Comparison of ENCODE assay signal across 11 cellular contexts in the genomic region with DNA sequence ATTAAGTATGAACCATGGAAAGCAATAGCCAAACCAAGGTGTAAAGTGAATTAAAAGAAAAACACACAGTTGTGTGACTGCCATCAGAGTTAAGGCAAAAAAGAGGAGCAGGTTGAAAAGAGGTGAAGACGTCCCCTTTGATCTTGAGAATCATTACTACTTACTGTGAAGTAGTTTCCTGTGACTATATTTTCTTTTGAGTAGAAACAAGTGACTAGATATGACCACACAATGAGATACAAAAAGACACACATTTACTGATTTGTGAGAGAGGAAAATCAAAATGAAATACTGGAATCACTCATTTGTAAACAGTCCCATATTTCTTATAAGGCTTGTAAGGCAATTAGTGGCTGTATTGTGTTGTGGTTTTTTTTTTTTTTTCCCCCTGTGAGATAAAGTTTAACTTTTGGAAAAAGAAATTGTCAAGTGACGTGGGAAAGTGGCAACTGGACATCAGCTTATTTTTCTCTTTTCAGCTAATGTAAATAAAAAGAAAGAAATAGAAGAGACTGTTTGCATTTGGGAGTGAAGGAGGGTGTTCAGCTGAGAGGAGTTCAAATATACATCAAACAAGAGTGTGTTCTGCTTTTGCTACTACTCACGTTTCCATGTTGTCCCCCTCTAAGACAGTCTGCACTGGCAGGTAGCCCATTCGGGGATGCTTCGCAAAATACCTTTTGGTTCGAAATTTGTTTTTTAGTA.
A peak's percentile ranks its signal among the peaks of the same experiment; 100 is the strongest.
DNase-seq lines count a peak whose midpoint lies in the region; ATAC-seq and TF ChIP-seq lines count a peak whose summit lies in the region.
"Had no signal": no experiment of that assay in that cellular context is flagged by ENCODE, and none has a peak within 500 bp of the region (broad histone marks: within the 10 kb centered on the region; RNA-seq: fewer than 3 reads in every experiment).

No MANE protein-coding gene starts in this region.

- DNase-seq in osteocyte (ENCODE audit: extremely low spot score, unreplicated experiment) = no peak
- DNase-seq in cardiac septum (ENCODE audit: low spot score) = no peak
- no peak for DNase-seq in activated CD8-positive, alpha-beta memory T cell treated with anti-CD3 and anti-CD28 coated beads, Interleukin-2, amount 50 U/mL, for 4 hours
- no peak for DNase-seq in KBM-7
- DNase-seq: activated CD4-positive, alpha-beta T cell treated with anti-CD3 and anti-CD28 coated beads, Interleukin-2, amount 10 ng/mL, durations not matched to agents 7 days and 5 days; DND-41; SHP77 had no signal

- peak overlapping the region; percentile 12 for H3K27ac Mint-ChIP-seq in osteocyte (ENCODE audit: unreplicated experiment)
- H3K27ac Mint-ChIP-seq: activated CD4-positive, alpha-beta T cell treated with anti-CD3 and anti-CD28 coated beads, Interleukin-2, amount 10 ng/mL, durations not matched to agents 7 days and 5 days; natural killer cell treated with Interleukin-12 subunit alpha and Interleukin-12 subunit beta and Interleukin-15 and Interleukin-18, amount 100 ng/mL, for 72 hours had no signal

- ATAC-seq in GM18870 (IDR thresholded peaks at IDR 0.05; ENCODE audit: unreplicated experiment) (peak; percentile 84), HG02588 (IDR thresholded peaks at IDR 0.05; ENCODE audit: unreplicated experiment) (peak; percentile 54), HG03378 (IDR thresholded peaks at IDR 0.05; ENCODE audit: unreplicated experiment) (peak; percentile 78)
- ATAC-seq: natural killer cell treated with Interleukin-12 subunit alpha and Interleukin-12 subunit beta and Interleukin-15 and Interleukin-18, amount 100 ng/mL, for 72 hours had no signal

- in situ Hi-C loops in KBM-7 (cut with MboI; ENCODE audit: low pct_unique_long_range_greater_than_20kb, low sequenced_read_pairs) = no loop called here

- TF ChIP-seq CTCF in osteocyte (IDR thresholded peaks at IDR 0.05) = no peak

- no peak overlapping the region for H3K4me3 Mint-ChIP-seq in osteocyte (ENCODE audit: unreplicated experiment)
- H3K4me3 Mint-ChIP-seq: activated CD4-positive, alpha-beta T cell treated with anti-CD3 and anti-CD28 coated beads, Interleukin-2, amount 10 ng/mL, durations not matched to agents 7 days and 5 days; natural killer cell treated with Interleukin-12 subunit alpha and Interleukin-12 subunit beta and Interleukin-15 and Interleukin-18, amount 100 ng/mL, for 72 hours had no signal

- peaks cover 3% of the 10 kb centered on the region for H3K9me3 Mint-ChIP-seq in osteocyte (ENCODE audit: unreplicated experiment)
- H3K9me3 Mint-ChIP-seq: activated CD4-positive, alpha-beta T cell treated with anti-CD3 and anti-CD28 coated beads, Interleukin-2, amount 10 ng/mL, durations not matched to agents 7 days and 5 days had no signal

- intact Hi-C loops in cardiac septum (cut with DNase I) = no loop called here

- H3K36me3 Mint-ChIP-seq in osteocyte (ENCODE audit: unreplicated experiment) = peaks cover 39% of the 10 kb centered on the region
- H3K36me3 Mint-ChIP-seq: natural killer cell treated with Interleukin-12 subunit alpha and Interleukin-12 subunit beta and Interleukin-15 and Interleukin-18, amount 100 ng/mL, for 72 hours had no signal

- peaks cover 2% of the 10 kb centered on the region for H3K4me1 Mint-ChIP-seq in osteocyte (ENCODE audit: unreplicated experiment)

- H3K27me3 Mint-ChIP-seq in osteocyte (ENCODE audit: unreplicated experiment) = no peaks in the 10 kb centered on the region
- H3K27me3 Mint-ChIP-seq: activated CD4-positive, alpha-beta T cell treated with anti-CD3 and anti-CD28 coated beads, Interleukin-2, amount 10 ng/mL, durations not matched to agents 7 days and 5 days had no signal
